ENCODE assay signal across 20 cellular contexts in genomic region chr2:205376071-205376470, GRCh38.
DNase-seq lines count a peak whose midpoint lies in the region; ATAC-seq and TF ChIP-seq lines count a peak whose summit lies in the region.
"Had no signal": no experiment of that assay in that cellular context is flagged by ENCODE, and none has a peak within 500 bp of the region (broad histone marks: within the 10 kb centered on the region; RNA-seq: fewer than 3 reads in every experiment).

No MANE protein-coding gene starts in this region.

- no peak for TF ChIP-seq CTCF in nephron progenitor cell (IDR thresholded peaks at IDR 0.05)

- H3K27ac Mint-ChIP-seq in nephron progenitor cell: peak overlapping the region; percentile 44
- no peak overlapping the region for H3K27ac Mint-ChIP-seq in activated T-helper 2 cell treated with anti-CD3 and anti-CD28 coated beads, Interferon-gamma antibody, Interleukin-2, Interleukin-4, amounts not matched to agents 10 μg/mL and 5 μg/mL and 100 μg/mL, durations not matched to agents 14 hours and 24 hours and 36 hours
- H3K27ac Mint-ChIP-seq: CD4-positive, alpha-beta T cell had no signal

- H3K27me3 Mint-ChIP-seq in nephron progenitor cell (ENCODE audit: low read depth, poor library complexity): peaks cover 5% of the 10 kb centered on the region
- no peaks in the 10 kb centered on the region for H3K27me3 Mint-ChIP-seq in activated T-helper 2 cell treated with anti-CD3 and anti-CD28 coated beads, Interferon-gamma antibody, Interleukin-2, Interleukin-4, amounts not matched to agents 10 μg/mL and 5 μg/mL and 100 μg/mL, durations not matched to agents 14 hours and 24 hours and 36 hours (ENCODE audit: low read depth)
- H3K27me3 Mint-ChIP-seq: CD4-positive, alpha-beta T cell had no signal

- H3K9me3 Mint-ChIP-seq in nephron progenitor cell: peaks cover 3% of the 10 kb centered on the region
- no peaks in the 10 kb centered on the region for H3K9me3 Mint-ChIP-seq in activated T-helper 2 cell treated with anti-CD3 and anti-CD28 coated beads, Interferon-gamma antibody, Interleukin-2, Interleukin-4, amounts not matched to agents 10 μg/mL and 5 μg/mL and 100 μg/mL, durations not matched to agents 14 hours and 24 hours and 36 hours
- H3K9me3 Mint-ChIP-seq: CD4-positive, alpha-beta T cell; H9 had no signal

- no peak overlapping the region for H3K4me3 Mint-ChIP-seq in nephron progenitor cell
- no peak overlapping the region for H3K4me3 Mint-ChIP-seq in activated T-helper 2 cell treated with anti-CD3 and anti-CD28 coated beads, Interferon-gamma antibody, Interleukin-2, Interleukin-4, amounts not matched to agents 10 μg/mL and 5 μg/mL and 100 μg/mL, durations not matched to agents 14 hours and 24 hours and 36 hours (ENCODE audit: low read depth)
- H3K4me3 Mint-ChIP-seq: CD4-positive, alpha-beta T cell; H9 had no signal

- H3K36me3 Mint-ChIP-seq in nephron progenitor cell (ENCODE audit: low read depth): no peaks in the 10 kb centered on the region
- no peaks in the 10 kb centered on the region for H3K36me3 Mint-ChIP-seq in activated T-helper 2 cell treated with anti-CD3 and anti-CD28 coated beads, Interferon-gamma antibody, Interleukin-2, Interleukin-4, amounts not matched to agents 10 μg/mL and 5 μg/mL and 100 μg/mL, durations not matched to agents 14 hours and 24 hours and 36 hours (ENCODE audit: low read depth)

- peaks cover 28% of the 10 kb centered on the region for H3K4me1 Mint-ChIP-seq in nephron progenitor cell
- H3K4me1 Mint-ChIP-seq in activated T-helper 2 cell treated with anti-CD3 and anti-CD28 coated beads, Interferon-gamma antibody, Interleukin-2, Interleukin-4, amounts not matched to agents 10 μg/mL and 5 μg/mL and 100 μg/mL, durations not matched to agents 14 hours and 24 hours and 36 hours (ENCODE audit: low read depth): peaks cover 3% of the 10 kb centered on the region

- ATAC-seq in SK-N-SH treated with all-trans-retinoic acid at 6 μM for 48 hours: peak; percentile 77
- no peak for ATAC-seq in stimulated activated naive CD8-positive, alpha-beta T cell treated with anti-CD3 and anti-CD28 coated beads, Interleukin-15, Interleukin-2, amounts not matched to agents 100 U/mL and 50 U/mL, for 24 hours
- ATAC-seq in HG03469 (IDR thresholded peaks at IDR 0.05; ENCODE audit: unreplicated experiment): no peak

- intact Hi-C loops in activated T-helper 2 cell treated with anti-CD3 and anti-CD28 coated beads, Interferon-gamma antibody, Interleukin-2, Interleukin-4, amounts not matched to agents 10 μg/mL and 5 μg/mL and 100 μg/mL, durations not matched to agents 14 hours and 24 hours and 36 hours (cut with micrococcal nuclease): no loop called here

- DNase-seq in D341Med (ENCODE audit: low spot score) (peak; percentile 34), fibroblast of the conjunctiva (ENCODE audit: low read depth) (peak; percentile 24), nephron progenitor cell (no peak)
- no peak for DNase-seq in stimulated activated naive CD8-positive, alpha-beta T cell treated with anti-CD3 and anti-CD28 coated beads, Interleukin-15, Interleukin-2, amounts not matched to agents 100 U/mL and 50 U/mL, for 24 hours
- DNase-seq in activated CD4-positive, CD25-positive, alpha-beta regulatory T cell treated with anti-CD3 and anti-CD28 coated beads, Interleukin-2, amount 50 U/mL, for 72 hours: no peak
- DNase-seq in activated T-helper 2 cell treated with anti-CD3 and anti-CD28 coated beads, Interferon-gamma antibody, Interleukin-2, Interleukin-4, amounts not matched to agents 10 μg/mL and 5 μg/mL and 100 μg/mL, durations not matched to agents 14 hours and 24 hours and 36 hours (ENCODE audit: low spot score): no peak
- DNase-seq: CD4-positive, alpha-beta T cell; GF-D8; H9; Kasumi-1; MG63; NCI-H1092; NCI-H1436 treated with DMSO at 0.1 percent for 48 hours; NCI-H2029; NCI-H2171; NCI-H69; NK-92 treated with Interleukin-12 subunit alpha and Interleukin-12 subunit beta, amount 100 ng/mL, for 24 hours; Right ventricle myocardium superior had no signal

TF ChIP-seq in SK-N-SH treated with all-trans-retinoic acid at 6 μM for 48 hours, 23 proteins besides CTCF, POLR2A, EP300 and RAD21 (continues in another document):
- TF ChIP-seq TOX (CRISPR knock-in tag; IDR thresholded peaks at IDR 0.05; ENCODE audit: borderline replicate concordance) (no peak), ZNF565 (CRISPR knock-in tag; conservative IDR thresholded peaks at IDR 0.05; ENCODE audit: low read depth) (no peak), TCF4 (CRISPR knock-in tag; IDR thresholded peaks at IDR 0.05; ENCODE audit: borderline replicate concordance) (no peak), ZC3H10 (CRISPR knock-in tag; IDR thresholded peaks at IDR 0.05) (no peak), ZNF70 (CRISPR knock-in tag; IDR thresholded peaks at IDR 0.05) (no peak), ISL1 (CRISPR knock-in tag; IDR thresholded peaks at IDR 0.05) (no peak), OSR1 (CRISPR knock-in tag; IDR thresholded peaks at IDR 0.05) (no peak), RARB (CRISPR knock-in tag; IDR thresholded peaks at IDR 0.05) (no peak), TSHZ2 (CRISPR knock-in tag; IDR thresholded peaks at IDR 0.05) (no peak), ARNTL (CRISPR knock-in tag; IDR thresholded peaks at IDR 0.05; ENCODE audit: borderline replicate concordance, low read depth) (no peak), CREB5 (CRISPR knock-in tag; IDR thresholded peaks at IDR 0.05; ENCODE audit: low read depth) (no peak), GLIS3 (CRISPR knock-in tag; IDR thresholded peaks at IDR 0.05) (no peak), POU6F1 (CRISPR knock-in tag; IDR thresholded peaks at IDR 0.05; ENCODE audit: borderline replicate concordance, low read depth) (no peak), PPARA (CRISPR knock-in tag; IDR thresholded peaks at IDR 0.05; ENCODE audit: borderline replicate concordance) (no peak), ZFP30 (CRISPR knock-in tag; IDR thresholded peaks at IDR 0.05) (no peak), PATZ1 (CRISPR knock-in tag; IDR thresholded peaks at IDR 0.05; ENCODE audit: borderline replicate concordance) (no peak)

Comparison
In these comparisons a context has a peak if more than half of its experiments do, and no peak if none do; other contexts are left out.
1. DNase-seq: peak in D341Med (single experiment) and fibroblast of the conjunctiva (single experiment); none in nephron progenitor cell (single experiment), stimulated activated naive CD8-positive, alpha-beta T cell treated with anti-CD3 and anti-CD28 coated beads, Interleukin-15, Interleukin-2, amounts not matched to agents 100 U/mL and 50 U/mL, for 24 hours (single experiment), activated CD4-positive, CD25-positive, alpha-beta regulatory T cell treated with anti-CD3 and anti-CD28 coated beads, Interleukin-2, amount 50 U/mL, for 72 hours (single experiment) and activated T-helper 2 cell treated with anti-CD3 and anti-CD28 coated beads, Interferon-gamma antibody, Interleukin-2, Interleukin-4, amounts not matched to agents 10 μg/mL and 5 μg/mL and 100 μg/mL, durations not matched to agents 14 hours and 24 hours and 36 hours (single experiment).